In genomic region chr17:48908047-48908843, GRCh38 we compare ENCODE assay signal across 1 cellular context.
A peak's percentile ranks its signal among the peaks of the same experiment; 100 is the strongest.
TF ChIP-seq lines count a peak whose summit lies in the region.

Gene UBE2Z (plus strand): TSS chr17:48908407. CDS start chr17:48908504, 97 bp downstream.

TF ChIP-seq in K562, 482 proteins besides CTCF, POLR2A, EP300 and RAD21 (continued from another document and continues in another):
- TF ChIP-seq PRDM10 (IDR thresholded peaks at IDR 0.05; ENCODE audit: partially characterized antibody) (peak; percentile 84), CHCHD3 (CRISPR knock-in tag; IDR thresholded peaks at IDR 0.05) (no peak), TOE1 (IDR thresholded peaks at IDR 0.05; ENCODE audit: borderline replicate concordance) (peak; percentile 56; the same call in 1 of the 2 replicates), TOE1 (CRISPR knock-in tag; IDR thresholded peaks at IDR 0.05; ENCODE audit: borderline replicate concordance, low read depth) (no peak), ZNF133 (CRISPR knock-in tag; IDR thresholded peaks at IDR 0.05) (no peak), FOXM1 (IDR thresholded peaks at IDR 0.05; ENCODE audit: low read depth) (no peak), FOXM1 (CRISPR knock-in tag; IDR thresholded peaks at IDR 0.05; ENCODE audit: low read depth) (no peak), NR2C2 (CRISPR knock-in tag; IDR thresholded peaks at IDR 0.05) (peak; percentile 35; the same call in 1 of the 2 replicates), NR2C2 (tag; IDR thresholded peaks at IDR 0.05) (peak; percentile 57), POLR2AphosphoS5 (IDR thresholded peaks at IDR 0.05; ENCODE audit: control insufficient read depth, insufficient read depth, low read depth, low read length) (peak; percentile 76), ESRRB (CRISPR knock-in tag; IDR thresholded peaks at IDR 0.05; ENCODE audit: borderline replicate concordance) (no peak), ZNF609 (CRISPR knock-in tag; IDR thresholded peaks at IDR 0.05; ENCODE audit: borderline replicate concordance) (no peak), MIER1 (IDR thresholded peaks at IDR 0.05; ENCODE audit: low read depth) (peak; percentile 69; the same call in 1 of the 2 replicates), PHF8 (IDR thresholded peaks at IDR 0.05; ENCODE audit: borderline replicate concordance, low read length) (peak; percentile 89; the same call in 1 of the 2 replicates), MLLT1 (IDR thresholded peaks at IDR 0.05) (peak; percentile 62 to 78; a peak in 3 of 4 replicates), LARP7 (IDR thresholded peaks at IDR 0.05) (0 out of 2 replicates have a peak, but pooled peaks have one; percentile 69), SMC3 (conservative IDR thresholded peaks at IDR 0.05; ENCODE audit: insufficient read depth, low read depth, low read length) (no peak), CCAR2 (IDR thresholded peaks at IDR 0.05; ENCODE audit: low read depth, low read length) (no peak), PHTF2 (CRISPR knock-in tag; IDR thresholded peaks at IDR 0.05) (no peak), SAFB2 (IDR thresholded peaks at IDR 0.05; ENCODE audit: borderline replicate concordance, low read depth, low read length, severe bottlenecking) (no peak), SMAD1 (IDR thresholded peaks at IDR 0.05; ENCODE audit: low read depth, low read length, partially characterized antibody) (peak; percentile 43), SAP30 (IDR thresholded peaks at IDR 0.05; ENCODE audit: borderline replicate concordance, insufficient read depth, low read depth, low read length, poor library complexity, severe bottlenecking) (peak; percentile 72), NCOA4 (IDR thresholded peaks at IDR 0.05; ENCODE audit: partially characterized antibody) (no peak), ZNF551 (CRISPR knock-in tag; IDR thresholded peaks at IDR 0.05) (no peak), MEIS2 (IDR thresholded peaks at IDR 0.05; ENCODE audit: partially characterized antibody) (peak; percentile 39), SRSF7 (optimal IDR thresholded peaks at IDR 0.05; ENCODE audit: low read depth, low read length) (no peak), NR3C1 (CRISPR knock-in tag; IDR thresholded peaks at IDR 0.05) (no peak), ZNF589 (CRISPR knock-in tag; IDR thresholded peaks at IDR 0.05; ENCODE audit: low read depth) (no peak), MBD1 (CRISPR knock-in tag; IDR thresholded peaks at IDR 0.05) (no peak), ESRRA (IDR thresholded peaks at IDR 0.05; ENCODE audit: borderline replicate concordance, low read depth) (peak; percentile 51; the same call in 1 of the 2 replicates), RB1 (IDR thresholded peaks at IDR 0.05; ENCODE audit: low read depth) (peak; percentile 87), NR4A1 (CRISPR knock-in tag; IDR thresholded peaks at IDR 0.05) (no peak), NR4A1 (tag; IDR thresholded peaks at IDR 0.05) (no peak), ZNF717 (CRISPR knock-in tag; IDR thresholded peaks at IDR 0.05) (no peak), MYC (IDR thresholded peaks at IDR 0.05; ENCODE audit: low read depth, low read length) (peak; percentile 69), MYC (CRISPR knock-in tag; IDR thresholded peaks at IDR 0.05; ENCODE audit: borderline replicate concordance, low read depth) (no peak), NCOA1 (IDR thresholded peaks at IDR 0.05; ENCODE audit: low read depth) (peak; percentile 65; the same call in 1 of the 2 replicates), POLR2B (IDR thresholded peaks at IDR 0.05; ENCODE audit: low read depth, partially characterized antibody) (peak; percentile 84), MTA1 (IDR thresholded peaks at IDR 0.05; ENCODE audit: borderline replicate concordance) (peak; percentile 65; the same call in 1 of the 2 replicates), CBX5 (IDR thresholded peaks at IDR 0.05; ENCODE audit: borderline replicate concordance, low read depth) (no peak), YBX1 (IDR thresholded peaks at IDR 0.05) (no peak), ZBTB8A (IDR thresholded peaks at IDR 0.05; ENCODE audit: partially characterized antibody) (no peak), HBP1 (CRISPR knock-in tag; IDR thresholded peaks at IDR 0.05) (no peak; the same call in 1 of the 2 replicates), ZNF239 (CRISPR knock-in tag; IDR thresholded peaks at IDR 0.05) (no peak), ZNF23 (CRISPR knock-in tag; IDR thresholded peaks at IDR 0.05) (no peak)
- TF ChIP-seq, protein P1, sequence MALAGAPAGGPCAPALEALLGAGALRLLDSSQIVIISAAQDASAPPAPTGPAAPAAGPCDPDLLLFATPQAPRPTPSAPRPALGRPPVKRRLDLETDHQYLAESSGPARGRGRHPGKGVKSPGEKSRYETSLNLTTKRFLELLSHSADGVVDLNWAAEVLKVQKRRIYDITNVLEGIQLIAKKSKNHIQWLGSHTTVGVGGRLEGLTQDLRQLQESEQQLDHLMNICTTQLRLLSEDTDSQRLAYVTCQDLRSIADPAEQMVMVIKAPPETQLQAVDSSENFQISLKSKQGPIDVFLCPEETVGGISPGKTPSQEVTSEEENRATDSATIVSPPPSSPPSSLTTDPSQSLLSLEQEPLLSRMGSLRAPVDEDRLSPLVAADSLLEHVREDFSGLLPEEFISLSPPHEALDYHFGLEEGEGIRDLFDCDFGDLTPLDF (CRISPR knock-in tag; IDR thresholded peaks at IDR 0.05), result no peak
- TF ChIP-seq, protein P2, sequence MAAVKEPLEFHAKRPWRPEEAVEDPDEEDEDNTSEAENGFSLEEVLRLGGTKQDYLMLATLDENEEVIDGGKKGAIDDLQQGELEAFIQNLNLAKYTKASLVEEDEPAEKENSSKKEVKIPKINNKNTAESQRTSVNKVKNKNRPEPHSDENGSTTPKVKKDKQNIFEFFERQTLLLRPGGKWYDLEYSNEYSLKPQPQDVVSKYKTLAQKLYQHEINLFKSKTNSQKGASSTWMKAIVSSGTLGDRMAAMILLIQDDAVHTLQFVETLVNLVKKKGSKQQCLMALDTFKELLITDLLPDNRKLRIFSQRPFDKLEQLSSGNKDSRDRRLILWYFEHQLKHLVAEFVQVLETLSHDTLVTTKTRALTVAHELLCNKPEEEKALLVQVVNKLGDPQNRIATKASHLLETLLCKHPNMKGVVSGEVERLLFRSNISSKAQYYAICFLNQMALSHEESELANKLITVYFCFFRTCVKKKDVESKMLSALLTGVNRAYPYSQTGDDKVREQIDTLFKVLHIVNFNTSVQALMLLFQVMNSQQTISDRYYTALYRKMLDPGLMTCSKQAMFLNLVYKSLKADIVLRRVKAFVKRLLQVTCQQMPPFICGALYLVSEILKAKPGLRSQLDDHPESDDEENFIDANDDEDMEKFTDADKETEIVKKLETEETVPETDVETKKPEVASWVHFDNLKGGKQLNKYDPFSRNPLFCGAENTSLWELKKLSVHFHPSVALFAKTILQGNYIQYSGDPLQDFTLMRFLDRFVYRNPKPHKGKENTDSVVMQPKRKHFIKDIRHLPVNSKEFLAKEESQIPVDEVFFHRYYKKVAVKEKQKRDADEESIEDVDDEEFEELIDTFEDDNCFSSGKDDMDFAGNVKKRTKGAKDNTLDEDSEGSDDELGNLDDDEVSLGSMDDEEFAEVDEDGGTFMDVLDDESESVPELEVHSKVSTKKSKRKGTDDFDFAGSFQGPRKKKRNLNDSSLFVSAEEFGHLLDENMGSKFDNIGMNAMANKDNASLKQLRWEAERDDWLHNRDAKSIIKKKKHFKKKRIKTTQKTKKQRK (IDR thresholded peaks at IDR 0.05; ENCODE audit: borderline replicate concordance, low read depth, low read length), result no peak
- TF ChIP-seq, protein P3, sequence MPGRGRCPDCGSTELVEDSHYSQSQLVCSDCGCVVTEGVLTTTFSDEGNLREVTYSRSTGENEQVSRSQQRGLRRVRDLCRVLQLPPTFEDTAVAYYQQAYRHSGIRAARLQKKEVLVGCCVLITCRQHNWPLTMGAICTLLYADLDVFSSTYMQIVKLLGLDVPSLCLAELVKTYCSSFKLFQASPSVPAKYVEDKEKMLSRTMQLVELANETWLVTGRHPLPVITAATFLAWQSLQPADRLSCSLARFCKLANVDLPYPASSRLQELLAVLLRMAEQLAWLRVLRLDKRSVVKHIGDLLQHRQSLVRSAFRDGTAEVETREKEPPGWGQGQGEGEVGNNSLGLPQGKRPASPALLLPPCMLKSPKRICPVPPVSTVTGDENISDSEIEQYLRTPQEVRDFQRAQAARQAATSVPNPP (IDR thresholded peaks at IDR 0.05; ENCODE audit: borderline replicate concordance, insufficient read depth, insufficient read length), result no peak
